In genomic region chr19:36060430-36060829, GRCh38 we compare ENCODE assay signal across 9 cellular contexts. TPM values are rescaled to one million over a fixed set of nuclear protein-coding genes. Genes with fewer than 3 reads are reported as not detected.
A peak's percentile ranks its signal among the peaks of the same experiment; 100 is the strongest.
DNase-seq lines count a peak whose midpoint lies in the region; ATAC-seq and TF ChIP-seq lines count a peak whose summit lies in the region.
"Had no signal": no experiment of that assay in that cellular context is flagged by ENCODE, and none has a peak within 500 bp of the region (broad histone marks: within the 10 kb centered on the region; RNA-seq: fewer than 3 reads in every experiment).

No MANE protein-coding gene starts in this region.

- ATAC-seq in WTC11, result peak; percentile 92

- DNase-seq in Ammon's horn (ENCODE audit: low spot score) (peak; percentile 93), HFF-Myc (ENCODE audit: extremely low read depth, low read depth) (no peak), WTC11 (ENCODE audit: low spot score) (peak; percentile 54), fibroblast of peridontal ligament (ENCODE audit: extremely low read depth) (peak; percentile 63), nucleus accumbens (lab: John Stamatoyannopoulos, UW) (peak in 50 of 56 donors; percentile 7 to 84 (median 60)), SK-N-DZ (ENCODE audit: low spot score) (no peak), T1000 (lab: John Stamatoyannopoulos, UW) (no peak), foreskin melanocyte (no peak)

- no peaks in the 10 kb centered on the region for H3K27me3 Mint-ChIP-seq in WTC11 (ENCODE audit: low read depth)
- H3K27me3 Mint-ChIP-seq: central memory CD8-positive, alpha-beta T cell had no signal

- no peaks in the 10 kb centered on the region for H3K9me3 Mint-ChIP-seq in WTC11
- H3K9me3 Mint-ChIP-seq: central memory CD8-positive, alpha-beta T cell had no signal

- no peak overlapping the region for H3K4me3 ChIP-seq in HFF-Myc (replicated peaks; ENCODE audit: low read depth, low read length)

- H3K4me1 Mint-ChIP-seq in WTC11, result peaks cover 8% of the 10 kb centered on the region

- CTCF ChIA-PET in WTC11 (lab: Charles Lee), result interaction anchor here (0.6 to 1.4 kb wide), 4 partner anchors 18 to 83 kb away, joined by 3 read pairs; partner anchors contain the start of gene POLR2I

- H3K27ac Mint-ChIP-seq in WTC11, result no peak overlapping the region

- TF ChIP-seq CTCF in HFF-Myc (IDR thresholded peaks at IDR 0.05; ENCODE audit: low read depth, low read length, missing control alignments) (peak; percentile 69), WTC11 (IDR thresholded peaks at IDR 0.05) (no peak)

- H3K4me3 Mint-ChIP-seq in WTC11, result no peak overlapping the region
- H3K4me3 Mint-ChIP-seq: central memory CD8-positive, alpha-beta T cell had no signal

- POLR2A ChIA-PET in WTC11 (lab: Charles Lee), result interaction anchor here (0.6 kb wide), 1 partner anchor 58 kb away, joined by 4 read pairs; no protein-coding TSS in a partner anchor

- peaks cover 39% of the 10 kb centered on the region for H3K36me3 Mint-ChIP-seq in WTC11

TF ChIP-seq in WTC11, 78 proteins besides CTCF, POLR2A, EP300 and RAD21:
- TF ChIP-seq SOX15 (CRISPR knock-in tag; IDR thresholded peaks at IDR 0.05) (no peak), TCF7 (CRISPR knock-in tag; IDR thresholded peaks at IDR 0.05; ENCODE audit: low read depth) (no peak), ZNF219 (CRISPR knock-in tag; IDR thresholded peaks at IDR 0.05; ENCODE audit: borderline replicate concordance) (no peak), GABPB1 (CRISPR knock-in tag; IDR thresholded peaks at IDR 0.05) (no peak), ATF1 (CRISPR knock-in tag; IDR thresholded peaks at IDR 0.05) (no peak), USF1 (CRISPR knock-in tag; IDR thresholded peaks at IDR 0.05) (no peak), MXD4 (CRISPR knock-in tag; IDR thresholded peaks at IDR 0.05; ENCODE audit: borderline replicate concordance) (no peak), IRF1 (CRISPR knock-in tag; IDR thresholded peaks at IDR 0.05) (no peak), ZNF232 (CRISPR knock-in tag; IDR thresholded peaks at IDR 0.05) (no peak), PREB (CRISPR knock-in tag; IDR thresholded peaks at IDR 0.05; ENCODE audit: borderline replicate concordance) (no peak), FOXK1 (CRISPR knock-in tag; IDR thresholded peaks at IDR 0.05) (no peak), FOXJ3 (CRISPR knock-in tag; IDR thresholded peaks at IDR 0.05; ENCODE audit: borderline replicate concordance) (no peak), ZNF416 (CRISPR knock-in tag; IDR thresholded peaks at IDR 0.05) (no peak), ZNF423 (CRISPR knock-in tag; IDR thresholded peaks at IDR 0.05) (no peak)
- TF ChIP-seq, protein P1, sequence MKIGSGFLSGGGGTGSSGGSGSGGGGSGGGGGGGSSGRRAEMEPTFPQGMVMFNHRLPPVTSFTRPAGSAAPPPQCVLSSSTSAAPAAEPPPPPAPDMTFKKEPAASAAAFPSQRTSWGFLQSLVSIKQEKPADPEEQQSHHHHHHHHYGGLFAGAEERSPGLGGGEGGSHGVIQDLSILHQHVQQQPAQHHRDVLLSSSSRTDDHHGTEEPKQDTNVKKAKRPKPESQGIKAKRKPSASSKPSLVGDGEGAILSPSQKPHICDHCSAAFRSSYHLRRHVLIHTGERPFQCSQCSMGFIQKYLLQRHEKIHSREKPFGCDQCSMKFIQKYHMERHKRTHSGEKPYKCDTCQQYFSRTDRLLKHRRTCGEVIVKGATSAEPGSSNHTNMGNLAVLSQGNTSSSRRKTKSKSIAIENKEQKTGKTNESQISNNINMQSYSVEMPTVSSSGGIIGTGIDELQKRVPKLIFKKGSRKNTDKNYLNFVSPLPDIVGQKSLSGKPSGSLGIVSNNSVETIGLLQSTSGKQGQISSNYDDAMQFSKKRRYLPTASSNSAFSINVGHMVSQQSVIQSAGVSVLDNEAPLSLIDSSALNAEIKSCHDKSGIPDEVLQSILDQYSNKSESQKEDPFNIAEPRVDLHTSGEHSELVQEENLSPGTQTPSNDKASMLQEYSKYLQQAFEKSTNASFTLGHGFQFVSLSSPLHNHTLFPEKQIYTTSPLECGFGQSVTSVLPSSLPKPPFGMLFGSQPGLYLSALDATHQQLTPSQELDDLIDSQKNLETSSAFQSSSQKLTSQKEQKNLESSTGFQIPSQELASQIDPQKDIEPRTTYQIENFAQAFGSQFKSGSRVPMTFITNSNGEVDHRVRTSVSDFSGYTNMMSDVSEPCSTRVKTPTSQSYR (CRISPR knock-in tag; IDR thresholded peaks at IDR 0.05), result no peak
- TF ChIP-seq, protein P2, sequence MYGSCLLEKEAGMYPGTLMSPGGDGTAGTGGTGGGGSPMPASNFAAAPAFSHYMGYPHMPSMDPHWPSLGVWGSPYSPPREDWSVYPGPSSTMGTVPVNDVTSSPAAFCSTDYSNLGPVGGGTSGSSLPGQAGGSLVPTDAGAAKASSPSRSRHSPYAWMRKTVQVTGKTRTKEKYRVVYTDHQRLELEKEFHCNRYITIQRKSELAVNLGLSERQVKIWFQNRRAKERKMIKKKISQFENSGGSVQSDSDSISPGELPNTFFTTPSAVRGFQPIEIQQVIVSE (CRISPR knock-in tag; IDR thresholded peaks at IDR 0.05; ENCODE audit: borderline replicate concordance), result no peak
- TF ChIP-seq, protein P3, sequence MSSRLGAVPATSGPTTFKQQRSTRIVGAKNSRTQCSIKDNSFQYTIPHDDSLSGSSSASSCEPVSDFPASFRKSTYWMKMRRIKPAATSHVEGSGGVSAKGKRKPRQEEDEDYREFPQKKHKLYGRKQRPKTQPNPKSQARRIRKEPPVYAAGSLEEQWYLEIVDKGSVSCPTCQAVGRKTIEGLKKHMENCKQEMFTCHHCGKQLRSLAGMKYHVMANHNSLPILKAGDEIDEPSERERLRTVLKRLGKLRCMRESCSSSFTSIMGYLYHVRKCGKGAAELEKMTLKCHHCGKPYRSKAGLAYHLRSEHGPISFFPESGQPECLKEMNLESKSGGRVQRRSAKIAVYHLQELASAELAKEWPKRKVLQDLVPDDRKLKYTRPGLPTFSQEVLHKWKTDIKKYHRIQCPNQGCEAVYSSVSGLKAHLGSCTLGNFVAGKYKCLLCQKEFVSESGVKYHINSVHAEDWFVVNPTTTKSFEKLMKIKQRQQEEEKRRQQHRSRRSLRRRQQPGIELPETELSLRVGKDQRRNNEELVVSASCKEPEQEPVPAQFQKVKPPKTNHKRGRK (CRISPR knock-in tag; IDR thresholded peaks at IDR 0.05; ENCODE audit: borderline replicate concordance), result no peak
- TF ChIP-seq, protein P4, sequence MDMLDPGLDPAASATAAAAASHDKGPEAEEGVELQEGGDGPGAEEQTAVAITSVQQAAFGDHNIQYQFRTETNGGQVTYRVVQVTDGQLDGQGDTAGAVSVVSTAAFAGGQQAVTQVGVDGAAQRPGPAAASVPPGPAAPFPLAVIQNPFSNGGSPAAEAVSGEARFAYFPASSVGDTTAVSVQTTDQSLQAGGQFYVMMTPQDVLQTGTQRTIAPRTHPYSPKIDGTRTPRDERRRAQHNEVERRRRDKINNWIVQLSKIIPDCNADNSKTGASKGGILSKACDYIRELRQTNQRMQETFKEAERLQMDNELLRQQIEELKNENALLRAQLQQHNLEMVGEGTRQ (CRISPR knock-in tag; IDR thresholded peaks at IDR 0.05), result no peak

RNA-seq across cellular contexts. Expression of gene WDR62, which starts 5.7 kb away (rescaled TPM):
- 30.9 to 40.0 TPM (median 30.9 TPM) in 3 replicates for total RNA-seq in WTC11 (2021)
- polyA plus RNA-seq in SK-N-DZ (2014; cell fraction: cytosol; rRNA removed), result 15.4 and 17.7 TPM in 2 replicates
- 39.7 and 56.5 TPM in 2 replicates for polyA plus RNA-seq in SK-N-DZ (2014; cell fraction: nucleus; rRNA removed)

RNA-seq across cellular contexts. Expression of gene THAP8, which starts 6.3 kb away (rescaled TPM):
- total RNA-seq in WTC11 (2021), result 6.6 to 10.7 TPM (median 6.9 TPM) in 3 replicates
- 8.6 and 8.7 TPM in 2 replicates for polyA plus RNA-seq in SK-N-DZ (2014; cell fraction: cytosol; rRNA removed)
- 1.1 and 2.1 TPM in 2 replicates for polyA plus RNA-seq in SK-N-DZ (2014; cell fraction: nucleus; rRNA removed)

RNA-seq across cellular contexts. Expression of gene CLIP3, which starts 27.8 kb away (rescaled TPM):
- total RNA-seq in WTC11 (2021), result 16.2 to 19.4 TPM (median 17.9 TPM) in 3 replicates
- polyA plus RNA-seq in SK-N-DZ (2014; cell fraction: cytosol; rRNA removed), result 5.6 and 6.8 TPM in 2 replicates
- 2.9 and 8.4 TPM in 2 replicates for polyA plus RNA-seq in SK-N-DZ (2014; cell fraction: nucleus; rRNA removed)

RNA-seq across cellular contexts. Expression of gene ALKBH6, which starts 46.4 kb away (rescaled TPM):
- total RNA-seq in WTC11 (2021), result 28.1 to 35.1 TPM (median 31.9 TPM) in 3 replicates
- 31.8 and 36.6 TPM in 2 replicates for polyA plus RNA-seq in SK-N-DZ (2014; cell fraction: cytosol; rRNA removed)
- polyA plus RNA-seq in SK-N-DZ (2014; cell fraction: nucleus; rRNA removed), result 65.3 and 129 TPM in 2 replicates

RNA-seq across cellular contexts. Expression of gene OVOL3, which starts 50.5 kb away (rescaled TPM):
- total RNA-seq in WTC11 (2021), result not detected in 3 replicates
- 0.30 TPM in 1 of 2 replicates, not detected in the other for polyA plus RNA-seq in SK-N-DZ (2014; cell fraction: cytosol; rRNA removed)
- 0.71 TPM in 1 of 2 replicates, not detected in the other for polyA plus RNA-seq in SK-N-DZ (2014; cell fraction: nucleus; rRNA removed)

Comparison
In these comparisons a context has a peak if more than half of its experiments do, and no peak if none do; other contexts are left out.
1. DNase-seq: peak in Ammon's horn (single experiment), WTC11 (single experiment), fibroblast of peridontal ligament (single experiment) and nucleus accumbens (50 of 56); none in HFF-Myc (single experiment), SK-N-DZ (single experiment), T1000 (single experiment) and foreskin melanocyte (single experiment).